9 cellular contexts compared by ENCODE assay signal in genomic region chr6:167549187-167549586, GRCh38.
"Had no signal": no experiment of that assay in that cellular context is flagged by ENCODE, and none has a peak within 500 bp of the region (broad histone marks: within the 10 kb centered on the region; RNA-seq: fewer than 3 reads in every experiment).

No MANE protein-coding gene starts in this region.

- ATAC-seq: T-cell had no signal

- DNase-seq: activated CD4-positive, CD25-positive, alpha-beta regulatory T cell treated with anti-CD3 and anti-CD28 coated beads, Interleukin-2, amount 50 U/mL, for 72 hours; activated naive CD4-positive, alpha-beta T cell; activated naive CD8-positive, alpha-beta T cell treated with anti-CD3 and anti-CD28 coated beads, Interleukin-2, amount 10 ng/mL, durations not matched to agents 7 days and 5 days; sigmoid colon; spleen; T-cell; T-helper 9 cell had no signal

- H3K27ac ChIP-seq: sigmoid colon had no signal

- H3K4me3 Mint-ChIP-seq: activated naive CD8-positive, alpha-beta T cell treated with anti-CD3 and anti-CD28 coated beads, Interleukin-2, amount 10 ng/mL, durations not matched to agents 7 days and 5 days; dendritic cell treated with granulocyte-macrophage colony-stimulating factor and Interleukin-4, amounts not matched to agents 40 ng/mL and 50 ng/mL, for 4 days; stimulated activated naive CD8-positive, alpha-beta T cell treated with anti-CD3 and anti-CD28 coated beads, Interleukin-15, Interleukin-2, amounts not matched to agents 100 ng/mL and 50 ng/mL, for 24 hours; T-cell had no signal

- H3K27ac Mint-ChIP-seq: activated naive CD8-positive, alpha-beta T cell treated with anti-CD3 and anti-CD28 coated beads, Interleukin-2, amount 10 ng/mL, durations not matched to agents 7 days and 5 days; dendritic cell treated with granulocyte-macrophage colony-stimulating factor and Interleukin-4, amounts not matched to agents 40 ng/mL and 50 ng/mL, for 4 days; stimulated activated naive CD8-positive, alpha-beta T cell treated with anti-CD3 and anti-CD28 coated beads, Interleukin-15, Interleukin-2, amounts not matched to agents 100 ng/mL and 50 ng/mL, for 24 hours; T-cell had no signal

- H3K36me3 Mint-ChIP-seq: activated naive CD8-positive, alpha-beta T cell treated with anti-CD3 and anti-CD28 coated beads, Interleukin-2, amount 10 ng/mL, durations not matched to agents 7 days and 5 days; T-cell had no signal

- H3K27me3 ChIP-seq: sigmoid colon, spleen had no signal

- H3K4me1 Mint-ChIP-seq: activated naive CD8-positive, alpha-beta T cell treated with anti-CD3 and anti-CD28 coated beads, Interleukin-2, amount 10 ng/mL, durations not matched to agents 7 days and 5 days; T-cell had no signal

- H3K27me3 Mint-ChIP-seq: activated naive CD8-positive, alpha-beta T cell treated with anti-CD3 and anti-CD28 coated beads, Interleukin-2, amount 10 ng/mL, durations not matched to agents 7 days and 5 days; dendritic cell treated with granulocyte-macrophage colony-stimulating factor and Interleukin-4, amounts not matched to agents 40 ng/mL and 50 ng/mL, for 4 days; stimulated activated naive CD8-positive, alpha-beta T cell treated with anti-CD3 and anti-CD28 coated beads, Interleukin-15, Interleukin-2, amounts not matched to agents 100 ng/mL and 50 ng/mL, for 24 hours had no signal

- H3K9me3 ChIP-seq: sigmoid colon, spleen had no signal

- H3K4me3 ChIP-seq: sigmoid colon, spleen had no signal

- H3K36me3 ChIP-seq: sigmoid colon, spleen had no signal

- H3K9me3 Mint-ChIP-seq: dendritic cell treated with granulocyte-macrophage colony-stimulating factor and Interleukin-4, amounts not matched to agents 40 ng/mL and 50 ng/mL, for 4 days; stimulated activated naive CD8-positive, alpha-beta T cell treated with anti-CD3 and anti-CD28 coated beads, Interleukin-15, Interleukin-2, amounts not matched to agents 100 ng/mL and 50 ng/mL, for 24 hours; T-cell had no signal
